8 cellular contexts compared by ENCODE assay signal in genomic region chr10:12902135-12902572, GRCh38.
A peak's percentile ranks its signal among the peaks of the same experiment; 100 is the strongest.
DNase-seq lines count a peak whose midpoint lies in the region; ATAC-seq and TF ChIP-seq lines count a peak whose summit lies in the region.

No MANE protein-coding gene starts in this region.

- TF ChIP-seq CTCF in WERI-Rb-1 (IDR thresholded peaks at IDR 0.05; ENCODE audit: low read depth, low read length), result peak; percentile 44

- H3K4me3 ChIP-seq in WERI-Rb-1 (ENCODE audit: low read depth, low read length), result no peak overlapping the region

- H3K27me3 ChIP-seq in WERI-Rb-1 (ENCODE audit: insufficient read depth, low read depth, severe bottlenecking), result no peaks in the 10 kb centered on the region

- no peaks in the 10 kb centered on the region for H3K9me3 ChIP-seq in WERI-Rb-1 (ENCODE audit: severe bottlenecking)

- no peaks in the 10 kb centered on the region for H3K36me3 ChIP-seq in WERI-Rb-1

- no peak for ATAC-seq in GM21390 (IDR thresholded peaks at IDR 0.05; ENCODE audit: unreplicated experiment)

- H3K27ac ChIP-seq in WERI-Rb-1, result no peak overlapping the region

- DNase-seq in activated gamma-delta T cell treated with Interleukin-2 at 50 U/mL for 16 hours, result peak; percentile 42
- DNase-seq in activated gamma-delta T cell (lab: John Stamatoyannopoulos, UW), result no peak
- DNase-seq in NCI-H1105 treated with DMSO at 0.1 percent for 48 hours (lab: John Stamatoyannopoulos, UW), result peak; percentile 29
- DNase-seq in WERI-Rb-1, result peak; percentile 38
- DNase-seq in dermis microvascular lymphatic vessel endothelial cell (ENCODE audit: low read depth in 2 of 2), result peak; percentile 61 to 74
- peak; percentile 27 for DNase-seq in midbrain (lab: John Stamatoyannopoulos, UW)
- DNase-seq in superior temporal gyrus (ENCODE audit: extremely low spot score), result peak; percentile 76
